Comparison of ENCODE assay signal across 24 cellular contexts in the genomic region with DNA sequence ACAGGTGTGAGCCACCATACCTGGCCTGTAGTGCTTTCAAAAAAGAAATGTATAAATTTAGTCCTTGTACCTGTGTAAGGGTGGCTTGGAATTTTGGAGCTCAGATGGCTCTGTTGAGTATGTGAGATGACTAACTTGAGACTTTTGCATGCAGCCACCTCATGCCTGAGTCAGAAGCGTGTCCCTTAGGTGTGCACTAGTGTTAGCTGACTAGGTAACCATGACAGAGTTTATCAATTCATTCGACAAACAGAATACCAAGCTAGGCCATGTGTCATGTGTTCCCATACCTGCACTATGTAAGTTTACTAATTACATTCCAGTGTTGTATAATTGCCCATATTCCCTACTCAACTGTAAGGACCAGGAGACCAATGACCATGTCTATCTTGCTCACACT.
"Had no signal": no experiment of that assay in that cellular context is flagged by ENCODE, and none has a peak within 500 bp of the region (broad histone marks: within the 10 kb centered on the region; RNA-seq: fewer than 3 reads in every experiment).

No MANE protein-coding gene starts in this region.

- H3K36me3 ChIP-seq: colonic mucosa, gastroesophageal sphincter, left ventricle myocardium inferior, lower lobe of right lung, neural progenitor cell, ovary, right atrium auricular region, stomach, thoracic aorta, transverse colon had no signal

- H2AFZ ChIP-seq: neural progenitor cell had no signal

- H3K27ac Mint-ChIP-seq: endodermal cell; natural killer cell treated with Interleukin-12 subunit alpha and Interleukin-12 subunit beta and Interleukin-15 and Interleukin-18, amount 100 ng/mL, for 72 hours; neural progenitor cell had no signal

- H3K9ac ChIP-seq: neural progenitor cell had no signal

- H3K4me2 ChIP-seq: neural progenitor cell had no signal

- H3K9me3 Mint-ChIP-seq: endodermal cell; natural killer cell treated with Interleukin-12 subunit alpha and Interleukin-12 subunit beta and Interleukin-15 and Interleukin-18, amount 100 ng/mL, for 72 hours; neural progenitor cell had no signal

- DNase-seq: colonic mucosa; effector CD4-positive, alpha-beta T cell; endodermal cell; glutamatergic neuron; islet precursor cell; left ventricle myocardium inferior; lower lobe of right lung; mesenchymal stem cell; midbrain; nucleus accumbens; ovary; small intestine; stimulated activated CD4-positive, alpha-beta T cell treated with anti-CD3 and anti-CD28 coated beads, Interleukin-12 subunit alpha, Interleukin-12 subunit beta, amount 100 ng/mL, for 4 hours; stimulated activated naive CD4-positive, alpha-beta T cell; stomach; substantia nigra; transverse colon had no signal

- H3K27ac ChIP-seq: colonic mucosa, gastroesophageal sphincter, left ventricle myocardium inferior, lower lobe of right lung, neural progenitor cell, ovary, right atrium auricular region, stomach, thoracic aorta, transverse colon had no signal

- H3K4me3 ChIP-seq: colonic mucosa, gastroesophageal sphincter, left ventricle myocardium inferior, lower lobe of right lung, neural progenitor cell, ovary, right atrium auricular region, stomach, thoracic aorta, transverse colon had no signal

- H3K36me3 Mint-ChIP-seq: natural killer cell treated with Interleukin-12 subunit alpha and Interleukin-12 subunit beta and Interleukin-15 and Interleukin-18, amount 100 ng/mL, for 72 hours; neural progenitor cell had no signal

- H3K9me3 ChIP-seq: colonic mucosa, gastroesophageal sphincter, left ventricle myocardium inferior, lower lobe of right lung, ovary, right atrium auricular region, stomach, thoracic aorta, transverse colon had no signal

- FAIRE-seq: endothelial cell of umbilical vein, small intestine, urothelium cell line had no signal

- H3K27me3 ChIP-seq: colonic mucosa, gastroesophageal sphincter, ovary, right atrium auricular region, stomach, transverse colon had no signal

- ATAC-seq: gastroesophageal sphincter; lower lobe of right lung; natural killer cell treated with Interleukin-12 subunit alpha and Interleukin-12 subunit beta and Interleukin-15 and Interleukin-18, amount 100 ng/mL, for 72 hours had no signal

- H3K4me3 Mint-ChIP-seq: endodermal cell; natural killer cell treated with Interleukin-12 subunit alpha and Interleukin-12 subunit beta and Interleukin-15 and Interleukin-18, amount 100 ng/mL, for 72 hours; neural progenitor cell had no signal
